ENCODE assay signal across 14 cellular contexts in the genomic region with DNA sequence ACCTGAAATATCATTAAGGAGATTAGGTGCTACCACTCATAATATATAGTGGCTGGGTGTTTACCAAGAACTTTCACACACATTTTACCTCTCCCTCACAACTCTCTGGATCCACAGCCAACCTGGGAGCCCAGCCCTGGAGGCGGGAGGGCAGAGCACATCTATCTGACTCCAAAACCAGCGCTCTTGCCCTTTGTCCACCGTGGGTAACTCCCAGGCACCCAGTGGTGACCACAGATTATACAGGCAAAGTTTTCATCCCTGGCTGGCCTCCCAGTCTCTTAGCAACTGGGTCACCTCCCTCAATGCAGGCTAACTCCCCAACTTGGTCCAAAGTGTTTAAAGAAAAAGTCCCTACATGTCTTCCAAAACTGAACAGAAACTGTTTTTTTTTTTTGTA. TPM values are rescaled to one million over a fixed set of nuclear protein-coding genes. Genes with fewer than 3 reads are reported as not detected.
DNase-seq lines count a peak whose midpoint lies in the region; ATAC-seq, FAIRE-seq and TF ChIP-seq lines count a peak whose summit lies in the region.
"Had no signal": no experiment of that assay in that cellular context is flagged by ENCODE, and none has a peak within 500 bp of the region (broad histone marks: within the 10 kb centered on the region; RNA-seq: fewer than 3 reads in every experiment).

No MANE protein-coding gene starts in this region.

- no peak for TF ChIP-seq EP300 in GM12878 (IDR thresholded peaks at IDR 0.05; ENCODE audit: borderline replicate concordance in 1 of 2, control insufficient read depth in 1 of 2, low read depth in 2 of 2, low read length in 2 of 2)

- no peak for TF ChIP-seq CTCF in GM12878 (IDR thresholded peaks at IDR 0.05 in 2 of 3, conservative IDR thresholded peaks at IDR 0.05 in 1 of 3; ENCODE audit: control insufficient read depth in 2 of 3, extremely low read depth in 1 of 3, insufficient read depth in 1 of 3, low read depth in 3 of 3, low read length in 3 of 3)
- TF ChIP-seq CTCF in ascending aorta (IDR thresholded peaks at IDR 0.05): no peak

- in situ Hi-C loops in GM12878 (cut with MboI): no loop called here
- in situ Hi-C loops in KBM-7 (cut with MboI; ENCODE audit: low pct_unique_long_range_greater_than_20kb, low sequenced_read_pairs): no loop called here

- no peak overlapping the region for H2AFZ ChIP-seq in GM12878 (ENCODE audit: control insufficient read depth, low read depth, low read length)

- H3K4me2 ChIP-seq in GM12878 (ENCODE audit: control insufficient read depth, insufficient read depth): peak overlapping the region; percentile 60

- FAIRE-seq in GM12878 (lab: Jason Lieb, UNC): no peak

- POLR2A ChIA-PET in GM12878 (lab: Charles Lee): interaction anchor here (1.0 kb wide), 1 partner anchor 51 kb away, joined by 4 read pairs; no protein-coding TSS in a partner anchor

- peaks cover 9% of the 10 kb centered on the region for H3K79me2 ChIP-seq in GM12878 (ENCODE audit: control insufficient read depth, insufficient read depth, low read length)

- no peaks in the 10 kb centered on the region; a peak in 1 of 4 replicates for H3K27me3 ChIP-seq in GM12878 (replicated peaks in 1 of 2; ENCODE audit: control insufficient read depth in 2 of 2, insufficient read depth in 2 of 2, low read length in 1 of 2)
- peaks cover 7% of the 10 kb centered on the region for H3K27me3 ChIP-seq in thymus (ENCODE audit: control insufficient read depth, insufficient read depth)
- no peaks in the 10 kb centered on the region for H3K27me3 ChIP-seq in ascending aorta
- H3K27me3 ChIP-seq: right atrium auricular region had no signal

- BruUV-seq in GM12878 (replicated peaks; lab: Mats Ljungman, UMichigan): TSS peak; percentile 46

- H3K27ac ChIP-seq in GM12878 (ENCODE audit: control insufficient read depth, insufficient read depth) (peak overlapping the region; percentile 36; the same call in 1 of the 2 replicates), thymus (ENCODE audit: low read depth) (peak overlapping the region; percentile 10), ascending aorta (no peak overlapping the region)
- H3K27ac ChIP-seq: right atrium auricular region had no signal

- no peaks in the 10 kb centered on the region for H3K9me3 Mint-ChIP-seq in IgD-negative memory B cell
- H3K9me3 Mint-ChIP-seq: activated CD4-positive, alpha-beta memory T cell treated with anti-CD3 and anti-CD28 coated beads for 36 hours; CD8-positive, alpha-beta memory T cell; T-helper 1 cell treated with Interleukin-12 subunit alpha and Interleukin-12 subunit beta and Interleukin-4 antibody, amounts not matched to agents 30 μg/mL and 1 μg/mL, for 36 hours had no signal

- H3K9me3 ChIP-seq in GM12878 (replicated peaks; ENCODE audit: control insufficient read depth, insufficient read depth, low read length) (no peaks in the 10 kb centered on the region), thymus (ENCODE audit: control insufficient read depth) (no peaks in the 10 kb centered on the region), ascending aorta (no peaks in the 10 kb centered on the region)
- H3K9me3 ChIP-seq: right atrium auricular region had no signal

- TF ChIP-seq POLR2A in GM12878 (IDR thresholded peaks at IDR 0.05; ENCODE audit: low read depth, low read length): no peak

- TF ChIP-seq RAD21 in GM12878 (IDR thresholded peaks at IDR 0.05; ENCODE audit: insufficient read depth, low read depth, low read length): no peak

- WGBS in GM12878 (ENCODE audit: insufficient coverage, insufficient replicate concordance, low lambda C conversion rate, missing lambda C conversion rate): 71% methylated on average over 3 of the region's 3 CpGs
- WGBS in thymus: 97% methylated on average over 3 of the region's 3 CpGs

- H3K36me3 Mint-ChIP-seq in IgD-negative memory B cell: no peaks in the 10 kb centered on the region
- H3K36me3 Mint-ChIP-seq: activated CD4-positive, alpha-beta memory T cell treated with anti-CD3 and anti-CD28 coated beads for 36 hours; CD8-positive, alpha-beta memory T cell had no signal

- ATAC-seq in GM12878 (peak; percentile 60), HG03025 (IDR thresholded peaks at IDR 0.05; ENCODE audit: low FRiP score, unreplicated experiment) (no peak)
- ATAC-seq: esophagus mucosa had no signal

- peaks cover 34% of the 10 kb centered on the region for H3K4me1 ChIP-seq in GM12878 (ENCODE audit: control insufficient read depth, insufficient read depth, low read length)
- H3K4me1 ChIP-seq in thymus (ENCODE audit: control insufficient read depth, insufficient read depth, low read length): peaks cover 11% of the 10 kb centered on the region
- H3K4me1 ChIP-seq in ascending aorta: peaks cover 7 to 16% of the 10 kb centered on the region in 2 donors

- H3K4me3 ChIP-seq in GM12878: peak overlapping the region; percentile 19; the same call in 1 of the 2 replicates
- no peak overlapping the region for H3K4me3 ChIP-seq in thymus (ENCODE audit: low read length)
- no peak overlapping the region for H3K4me3 ChIP-seq in ascending aorta
- H3K4me3 ChIP-seq: right atrium auricular region had no signal

- H3K36me3 ChIP-seq in GM12878 (ENCODE audit: control insufficient read depth in 2 of 2, insufficient read depth in 2 of 2, low read length in 1 of 2): no peaks in the 10 kb centered on the region
- H3K36me3 ChIP-seq in thymus (ENCODE audit: control insufficient read depth, insufficient read depth): no peaks in the 10 kb centered on the region
- no peaks in the 10 kb centered on the region for H3K36me3 ChIP-seq in ascending aorta
- H3K36me3 ChIP-seq: right atrium auricular region had no signal

- H4K20me1 ChIP-seq in GM12878 (ENCODE audit: control insufficient read depth, insufficient read depth): no peaks in the 10 kb centered on the region

- SMC1A ChIA-PET in GM12878 (lab: Charles Lee; ENCODE audit: uncharacterized antibody, unreplicated experiment): no interaction called here

- intact Hi-C loops in GM12878 (cut with micrococcal nuclease; ENCODE audit: unreplicated experiment) (no loop called here), ascending aorta (cut with DNase I) (no loop called here)

- RAD21 ChIA-PET in GM12878 (lab: Charles Lee; ENCODE audit: unreplicated experiment): no interaction called here

- CTCF ChIA-PET in GM12878 (lab: Yijun Ruan, JAX): no interaction called here

- H3K9ac ChIP-seq in GM12878 (ENCODE audit: control insufficient read depth, insufficient read depth, low read length): no peak overlapping the region

- peaks cover 9 to 26% (median 12%) of the 10 kb centered on the region in 3 donors for H3K4me1 Mint-ChIP-seq in IgD-negative memory B cell

- peak overlapping the region in 3 of 4 donors; percentile 27 to 84 (median 76) for H3K4me3 Mint-ChIP-seq in IgD-negative memory B cell
- H3K4me3 Mint-ChIP-seq: activated CD4-positive, alpha-beta memory T cell treated with anti-CD3 and anti-CD28 coated beads for 36 hours; T-helper 1 cell treated with Interleukin-12 subunit alpha and Interleukin-12 subunit beta and Interleukin-4 antibody, amounts not matched to agents 30 μg/mL and 1 μg/mL, for 36 hours had no signal

- no peak for DNase-seq in GM12878 (ENCODE audit: low read depth, low spot score)
- DNase-seq in medulla oblongata (ENCODE audit: extremely low spot score): peak; percentile 52
- DNase-seq in KBM-7: no peak
- no peak for DNase-seq in superior temporal gyrus (ENCODE audit: extremely low spot score)
- no peak for DNase-seq in ascending aorta (ENCODE audit: low spot score in 2 of 2)
- DNase-seq: activated CD4-positive, alpha-beta memory T cell treated with anti-CD3 and anti-CD28 coated beads for 36 hours; CD8-positive, alpha-beta memory T cell; NCI-H2171 treated with DMSO at 0.1 percent for 48 hours had no signal

- no peaks in the 10 kb centered on the region for H3K27me3 Mint-ChIP-seq in IgD-negative memory B cell
- H3K27me3 Mint-ChIP-seq: activated CD4-positive, alpha-beta memory T cell treated with anti-CD3 and anti-CD28 coated beads for 36 hours had no signal

- no peak overlapping the region for H3K27ac Mint-ChIP-seq in IgD-negative memory B cell
- H3K27ac Mint-ChIP-seq: activated CD4-positive, alpha-beta memory T cell treated with anti-CD3 and anti-CD28 coated beads for 36 hours; T-helper 1 cell treated with Interleukin-12 subunit alpha and Interleukin-12 subunit beta and Interleukin-4 antibody, amounts not matched to agents 30 μg/mL and 1 μg/mL, for 36 hours had no signal

RNA-seq across cellular contexts. Expression of gene PAQR7, which starts 2.4 kb away (rescaled TPM):
- polyA plus RNA-seq in IgD-negative memory B cell (0.73 TPM), GM12878 (2011; rRNA removed) (4.0 and 6.3 TPM in 2 replicates), GM12878 (2014; fragmentation: Illumina TruSeq; extraction: Trizol) (2.9 and 4.6 TPM in 2 replicates), GM12878 (2014; fragmentation: Nextera tagmentation; extraction: Ambion mirVana) (1 to 10 TPM; 1.1 to 2.5 TPM), GM12878 (2014; rRNA removed) (5.3 and 6.1 TPM in 2 replicates), GM12878 (2016; fragmentation: Nextera tagmentation; extraction: Ambion mirVana) (1 to 10 TPM; 1.9 to 2.9 TPM), thymus (2.9 TPM)
- total RNA-seq in GM12878 (2013; cell fraction: nucleolus; rRNA removed): 16.7 and 17.9 TPM in 2 replicates
- total RNA-seq in GM12878 (2014; rRNA removed) (6.7 and 7.0 TPM in 2 replicates), GM12878 (2014; rRNA removed; fragmentation: Illumina TruSeq; extraction: Trizol) (5.3 and 5.7 TPM in 2 replicates), GM12878 (2021) (8.1 and 8.8 TPM in 2 replicates), ascending aorta (6.9 TPM)
- polyA plus RNA-seq in GM12878 (2011; ENCODE audit: low read depth): 5.0 TPM
- 9.9 and 10.8 TPM in 2 replicates for polyA plus RNA-seq in GM12878 (2011; cell fraction: cytosol; rRNA removed)
- polyA plus RNA-seq in GM12878 (2011; cell fraction: nucleus; rRNA removed): 5.9 and 6.0 TPM in 2 replicates
- polyA plus RNA-seq in GM12878 (2012): 7.9 and 8.9 TPM in 2 replicates
- 14.2 and 23.7 TPM in 2 replicates for polyA minus RNA-seq in GM12878 (2011; rRNA and poly(A)+ RNA removed)
- polyA minus RNA-seq in GM12878 (2011; cell fraction: cytosol; rRNA and poly(A)+ RNA removed): 7.2 and 8.8 TPM in 2 replicates
- 2.1 and 3.0 TPM in 2 replicates for polyA minus RNA-seq in GM12878 (2011; cell fraction: nucleus; rRNA and poly(A)+ RNA removed)

RNA-seq across cellular contexts. Expression of gene AUNIP, which starts 13.9 kb away (rescaled TPM):
- polyA plus RNA-seq in IgD-negative memory B cell: not detected
- total RNA-seq in GM12878 (2013; cell fraction: nucleolus; rRNA removed): 6.2 and 8.1 TPM in 2 replicates
- 19.3 and 23.3 TPM in 2 replicates for total RNA-seq in GM12878 (2014; rRNA removed)
- total RNA-seq in GM12878 (2014; rRNA removed; fragmentation: Illumina TruSeq; extraction: Trizol): 17.9 and 18.8 TPM in 2 replicates
- total RNA-seq in GM12878 (2021): 11.1 and 11.3 TPM in 2 replicates
- 3.0 TPM for polyA plus RNA-seq in GM12878 (2011; ENCODE audit: low read depth)
- 13.1 and 14.1 TPM in 2 replicates for polyA plus RNA-seq in GM12878 (2011; rRNA removed)
- 8.1 and 9.8 TPM in 2 replicates for polyA plus RNA-seq in GM12878 (2011; cell fraction: cytosol; rRNA removed)
- 4.5 and 6.2 TPM in 2 replicates for polyA plus RNA-seq in GM12878 (2011; cell fraction: nucleus; rRNA removed)
- 2.8 and 3.0 TPM in 2 replicates for polyA plus RNA-seq in GM12878 (2012)
- polyA plus RNA-seq in GM12878 (2014; fragmentation: Illumina TruSeq; extraction: Trizol): 19.3 and 20.1 TPM in 2 replicates
- 1 to 10 TPM; 3.9 to 6.9 TPM for polyA plus RNA-seq in GM12878 (2014; fragmentation: Nextera tagmentation; extraction: Ambion mirVana)
- 14.6 and 20.0 TPM in 2 replicates for polyA plus RNA-seq in GM12878 (2014; rRNA removed)
- polyA plus RNA-seq in GM12878 (2016; fragmentation: Nextera tagmentation; extraction: Ambion mirVana): 10 to 100 TPM; 10.0 to 12.4 TPM
- 7.5 and 8.7 TPM in 2 replicates for polyA minus RNA-seq in GM12878 (2011; rRNA and poly(A)+ RNA removed)
- polyA minus RNA-seq in GM12878 (2011; cell fraction: cytosol; rRNA and poly(A)+ RNA removed): 3.6 and 4.6 TPM in 2 replicates
- 2.9 and 7.7 TPM in 2 replicates for polyA minus RNA-seq in GM12878 (2011; cell fraction: nucleus; rRNA and poly(A)+ RNA removed)
- 0.59 TPM for polyA plus RNA-seq in thymus
- total RNA-seq in ascending aorta: not detected
- total RNA-seq: right atrium auricular region had no signal
- polyA plus RNA-seq: CD8-positive, alpha-beta memory T cell had no signal

RNA-seq across cellular contexts. Expression of gene STMN1, which starts 33.1 kb away (rescaled TPM):
- polyA plus RNA-seq in IgD-negative memory B cell: 47.4 TPM
- 45.7 and 49.5 TPM in 2 replicates for total RNA-seq in GM12878 (2013; cell fraction: nucleolus; rRNA removed)
- total RNA-seq in GM12878 (2014; rRNA removed): 314 and 374 TPM in 2 replicates
- total RNA-seq in GM12878 (2014; rRNA removed; fragmentation: Illumina TruSeq; extraction: Trizol): 248 and 281 TPM in 2 replicates
- total RNA-seq in GM12878 (2021): 342 and 364 TPM in 2 replicates
- polyA plus RNA-seq in GM12878 (2011; ENCODE audit: low read depth): 139 TPM
- 233 and 239 TPM in 2 replicates for polyA plus RNA-seq in GM12878 (2011; rRNA removed)
- polyA plus RNA-seq in GM12878 (2011; cell fraction: cytosol; rRNA removed): 69.1 and 90.6 TPM in 2 replicates
- 111 and 178 TPM in 2 replicates for polyA plus RNA-seq in GM12878 (2011; cell fraction: nucleus; rRNA removed)
- 215 and 240 TPM in 2 replicates for polyA plus RNA-seq in GM12878 (2012)
- 864 and 1,025 TPM in 2 replicates for polyA plus RNA-seq in GM12878 (2014; fragmentation: Illumina TruSeq; extraction: Trizol)
- 1,000 to 10,000 TPM; 1,263 to 1,272 TPM for polyA plus RNA-seq in GM12878 (2014; fragmentation: Nextera tagmentation; extraction: Ambion mirVana)
- polyA plus RNA-seq in GM12878 (2014; rRNA removed): 220 and 240 TPM in 2 replicates
- 100 to 1,000 TPM; 916 to 930 TPM for polyA plus RNA-seq in GM12878 (2016; fragmentation: Nextera tagmentation; extraction: Ambion mirVana)
- polyA minus RNA-seq in GM12878 (2011; rRNA and poly(A)+ RNA removed): 22.4 and 25.2 TPM in 2 replicates
- 17.4 and 25.5 TPM in 2 replicates for polyA minus RNA-seq in GM12878 (2011; cell fraction: cytosol; rRNA and poly(A)+ RNA removed)
- polyA minus RNA-seq in GM12878 (2011; cell fraction: nucleus; rRNA and poly(A)+ RNA removed): 22.1 and 38.3 TPM in 2 replicates
- polyA plus RNA-seq in thymus: 472 TPM
- total RNA-seq in ascending aorta: 16.8 TPM

RNA-seq across cellular contexts. Expression of gene MTFR1L, which starts 53.4 kb away (rescaled TPM):
- polyA plus RNA-seq in IgD-negative memory B cell: 39.6 TPM
- 43.1 and 50.9 TPM in 2 replicates for total RNA-seq in GM12878 (2013; cell fraction: nucleolus; rRNA removed)
- total RNA-seq in GM12878 (2014; rRNA removed): 28.1 TPM in 2 replicates
- total RNA-seq in GM12878 (2014; rRNA removed; fragmentation: Illumina TruSeq; extraction: Trizol): 16.4 and 16.9 TPM in 2 replicates
- 25.2 and 25.7 TPM in 2 replicates for total RNA-seq in GM12878 (2021)
- 31.3 TPM for polyA plus RNA-seq in GM12878 (2011; ENCODE audit: low read depth)
- polyA plus RNA-seq in GM12878 (2011; rRNA removed): 42.5 and 44.2 TPM in 2 replicates
- 53.6 and 55.7 TPM in 2 replicates for polyA plus RNA-seq in GM12878 (2011; cell fraction: cytosol; rRNA removed)
- 108 and 166 TPM in 2 replicates for polyA plus RNA-seq in GM12878 (2011; cell fraction: nucleus; rRNA removed)
- polyA plus RNA-seq in GM12878 (2012): 29.5 and 41.1 TPM in 2 replicates
- 30.7 TPM in 2 replicates for polyA plus RNA-seq in GM12878 (2014; fragmentation: Illumina TruSeq; extraction: Trizol)
- 10 to 100 TPM; 26.7 to 30.0 TPM for polyA plus RNA-seq in GM12878 (2014; fragmentation: Nextera tagmentation; extraction: Ambion mirVana)
- polyA plus RNA-seq in GM12878 (2014; rRNA removed): 33.8 and 36.3 TPM in 2 replicates
- 10 to 100 TPM; 31.2 to 31.7 TPM for polyA plus RNA-seq in GM12878 (2016; fragmentation: Nextera tagmentation; extraction: Ambion mirVana)
- polyA minus RNA-seq in GM12878 (2011; rRNA and poly(A)+ RNA removed): 31.7 and 35.8 TPM in 2 replicates
- polyA minus RNA-seq in GM12878 (2011; cell fraction: cytosol; rRNA and poly(A)+ RNA removed): 5.5 and 7.7 TPM in 2 replicates
- 19.7 and 25.5 TPM in 2 replicates for polyA minus RNA-seq in GM12878 (2011; cell fraction: nucleus; rRNA and poly(A)+ RNA removed)
- 53.9 TPM for polyA plus RNA-seq in thymus
- 20.9 TPM for total RNA-seq in ascending aorta

Comparison
In these comparisons a context has a peak if more than half of its experiments do, and no peak if none do; other contexts are left out.
1. H3K27ac ChIP-seq: peak in GM12878 (single experiment) and thymus (single experiment); none in ascending aorta (0 of 2).